17 cellular contexts compared by ENCODE assay signal in genomic region chr12:53214221-53214620, GRCh38. TPM values are rescaled to one million over a fixed set of nuclear protein-coding genes. Genes with fewer than 3 reads are reported as not detected.
DNase-seq lines count a peak whose midpoint lies in the region; ATAC-seq and TF ChIP-seq lines count a peak whose summit lies in the region.
"Had no signal": no experiment of that assay in that cellular context is flagged by ENCODE, and none has a peak within 500 bp of the region (broad histone marks: within the 10 kb centered on the region; RNA-seq: fewer than 3 reads in every experiment).

No MANE protein-coding gene starts in this region.

- peak overlapping the region in 5 of 8 donors; percentile 57 to 96 (median 90) for H3K27ac Mint-ChIP-seq in CD8-positive, alpha-beta memory T cell
- H3K27ac Mint-ChIP-seq in natural killer cell treated with Interleukin-12 subunit alpha and Interleukin-12 subunit beta and Interleukin-15 and Interleukin-18, amount 100 ng/mL, for 72 hours: no peak overlapping the region
- H3K27ac Mint-ChIP-seq: stimulated activated naive CD8-positive, alpha-beta T cell treated with anti-CD3 and anti-CD28 coated beads, Interleukin-15, Interleukin-2, amounts not matched to agents 100 ng/mL and 50 ng/mL, for 24 hours had no signal

- H2AFZ ChIP-seq in OCI-LY7 (ENCODE audit: low read length): no peak overlapping the region

- H3K27ac ChIP-seq in CD8-positive, alpha-beta memory T cell (ENCODE audit: low read depth, low read length): no peak overlapping the region
- H3K27ac ChIP-seq in OCI-LY7 (ENCODE audit: low read depth, low read length, poor library complexity, severe bottlenecking): peak overlapping the region; percentile 27
- peak overlapping the region; percentile 9 to 100 (median 72) for H3K27ac ChIP-seq in esophagus squamous epithelium
- H3K27ac ChIP-seq in sigmoid colon: peak overlapping the region; percentile 1 to 40 (median 22)
- H3K27ac ChIP-seq: brain microvascular endothelial cell, foreskin keratinocyte, SJCRH30 had no signal

- no peaks in the 10 kb centered on the region for H3K9me3 Mint-ChIP-seq in CD8-positive, alpha-beta memory T cell
- H3K9me3 Mint-ChIP-seq in natural killer cell treated with Interleukin-12 subunit alpha and Interleukin-12 subunit beta and Interleukin-15 and Interleukin-18, amount 100 ng/mL, for 72 hours: no peaks in the 10 kb centered on the region
- H3K9me3 Mint-ChIP-seq: stimulated activated naive CD8-positive, alpha-beta T cell treated with anti-CD3 and anti-CD28 coated beads, Interleukin-15, Interleukin-2, amounts not matched to agents 100 ng/mL and 50 ng/mL, for 24 hours had no signal

- no peaks in the 10 kb centered on the region for H4K20me1 ChIP-seq in OCI-LY7 (ENCODE audit: insufficient read depth, low read length)

- H3K79me2 ChIP-seq in OCI-LY7 (ENCODE audit: insufficient read depth, low read depth, low read length): no peaks in the 10 kb centered on the region

- no peak for TF ChIP-seq EP300 in sigmoid colon (IDR thresholded peaks at IDR 0.05)

- H3K36me3 Mint-ChIP-seq in CD8-positive, alpha-beta memory T cell: peaks cover 1 to 64% (median 11%) of the 10 kb centered on the region in 3 donors
- no peaks in the 10 kb centered on the region for H3K36me3 Mint-ChIP-seq in natural killer cell treated with Interleukin-12 subunit alpha and Interleukin-12 subunit beta and Interleukin-15 and Interleukin-18, amount 100 ng/mL, for 72 hours

- POLR2A ChIA-PET in CD8-positive, alpha-beta memory T cell (lab: Charles Lee): interaction anchor here (0.5 to 1.6 kb wide), 5 partner anchors 35 to 212 kb away, joined by 3 to 13 read pairs (median 4); a partner anchor contains a TSS
- POLR2A ChIA-PET in OCI-LY7 (lab: Charles Lee): interaction anchor here (0.8 to 6.2 kb wide), 7 partner anchors 12 to 111 kb away, joined by 3 to 41 read pairs (median 3); partner anchors contain the start of genes AAAS and ESPL1

- peaks cover 59 to 79% (median 62%) of the 10 kb centered on the region in 3 donors for H3K4me1 Mint-ChIP-seq in CD8-positive, alpha-beta memory T cell
- peaks cover 63 to 74% of the 10 kb centered on the region in 2 donors for H3K4me1 Mint-ChIP-seq in natural killer cell treated with Interleukin-12 subunit alpha and Interleukin-12 subunit beta and Interleukin-15 and Interleukin-18, amount 100 ng/mL, for 72 hours (ENCODE audit: low read depth in 2 of 2)

- H3K36me3 ChIP-seq in CD8-positive, alpha-beta memory T cell (ENCODE audit: insufficient read depth, low read length): peaks cover 37% of the 10 kb centered on the region
- H3K36me3 ChIP-seq in OCI-LY7 (ENCODE audit: insufficient read depth, low read length) (peaks cover 9% of the 10 kb centered on the region; the same call in 1 of the 2 replicates), esophagus squamous epithelium (peaks cover 50 to 74% (median 52%) of the 10 kb centered on the region in 3 donors), sigmoid colon (peaks cover 42 to 60% (median 47%) of the 10 kb centered on the region in 4 donors)
- H3K36me3 ChIP-seq: SJCRH30 had no signal

- DNase-seq in CD8-positive, alpha-beta memory T cell: no peak
- no peak for DNase-seq in OCI-LY7 (ENCODE audit: low spot score)
- no peak for DNase-seq in esophagus squamous epithelium (lab: John Stamatoyannopoulos, UW)
- DNase-seq in sigmoid colon: no peak
- no peak for DNase-seq in COLO668 (lab: John Stamatoyannopoulos, UW; ENCODE audit: unreplicated experiment)
- DNase-seq in T1000 (lab: John Stamatoyannopoulos, UW): no peak
- no peak for DNase-seq in natural killer cell treated with Interleukin-12 subunit alpha and Interleukin-12 subunit beta and Interleukin-15 and Interleukin-18, amount 100 ng/mL, for 72 hours (ENCODE audit: low spot score)
- DNase-seq: activated CD8-positive, alpha-beta memory T cell treated with anti-CD3 and anti-CD28 coated beads, Interleukin-2, amount 10 ng/mL, durations not matched to agents 7 days and 5 days; activated naive CD4-positive, alpha-beta T cell treated with Interleukin-2 at 50 U/mL for 16 hours; brain microvascular endothelial cell; C1 segment of cervical spinal cord; effector CD4-positive, alpha-beta T cell; foreskin keratinocyte; NCI-H1105; SJCRH30 had no signal

- CTCF ChIA-PET in CD8-positive, alpha-beta memory T cell (lab: Charles Lee): interaction anchor here (0.8 to 13.9 kb wide), 25 partner anchors 9 to 149 kb away, joined by 3 to 192 read pairs (median 12); partner anchors contain the start of genes AAAS, CSAD, ESPL1 and MYG1
- CTCF ChIA-PET in OCI-LY7 (lab: Charles Lee; ENCODE audit: unreplicated experiment): interaction anchor here (0.6 to 6.0 kb wide), 9 partner anchors 31 to 840 kb away, joined by 3 to 80 read pairs (median 4); partner anchors contain the start of genes ESPL1 and PFDN5

- TF ChIP-seq CTCF in OCI-LY7 (conservative IDR thresholded peaks at IDR 0.05; ENCODE audit: low read length) (no peak), esophagus squamous epithelium (IDR thresholded peaks at IDR 0.05) (no peak), sigmoid colon (IDR thresholded peaks at IDR 0.05) (no peak)

- no peak for TF ChIP-seq POLR2A in esophagus squamous epithelium (IDR thresholded peaks at IDR 0.05)
- TF ChIP-seq POLR2A in sigmoid colon (IDR thresholded peaks at IDR 0.05): no peak

- no TSS peak for BruUV-seq in OCI-LY7 (replicated peaks; lab: Mats Ljungman, UMichigan)

- intact Hi-C loops in OCI-LY7 (cut with micrococcal nuclease; ENCODE audit: unreplicated experiment) (no loop called here), esophagus squamous epithelium (cut with DNase I) (loop anchor here (5.0 kb wide), 1 partner anchor 73 kb away; no protein-coding TSS in a partner anchor), sigmoid colon (cut with DNase I) (no loop called here)

- H3K9me3 ChIP-seq in CD8-positive, alpha-beta memory T cell (ENCODE audit: low read length): no peaks in the 10 kb centered on the region
- no peaks in the 10 kb centered on the region for H3K9me3 ChIP-seq in OCI-LY7 (ENCODE audit: low read length)
- H3K9me3 ChIP-seq in esophagus squamous epithelium: no peaks in the 10 kb centered on the region
- no peaks in the 10 kb centered on the region for H3K9me3 ChIP-seq in sigmoid colon
- H3K9me3 ChIP-seq: SJCRH30 had no signal

- no peaks in the 10 kb centered on the region for H3K27me3 ChIP-seq in CD8-positive, alpha-beta memory T cell (ENCODE audit: insufficient read depth, low read length, poor library complexity, severe bottlenecking)
- H3K27me3 ChIP-seq in esophagus squamous epithelium: no peaks in the 10 kb centered on the region
- H3K27me3 ChIP-seq in sigmoid colon: no peaks in the 10 kb centered on the region
- H3K27me3 ChIP-seq: brain microvascular endothelial cell, foreskin keratinocyte had no signal

- no peaks in the 10 kb centered on the region for H3K9me2 ChIP-seq in OCI-LY7 (ENCODE audit: insufficient read depth, low read length)

- peak overlapping the region; percentile 96 for H3K4me2 ChIP-seq in OCI-LY7 (ENCODE audit: low read length)

- peak overlapping the region in 1 of 7 donors; percentile 40 for H3K4me3 Mint-ChIP-seq in CD8-positive, alpha-beta memory T cell
- H3K4me3 Mint-ChIP-seq in natural killer cell treated with Interleukin-12 subunit alpha and Interleukin-12 subunit beta and Interleukin-15 and Interleukin-18, amount 100 ng/mL, for 72 hours: no peak overlapping the region
- H3K4me3 Mint-ChIP-seq: activated CD8-positive, alpha-beta memory T cell treated with anti-CD3 and anti-CD28 coated beads, Interleukin-2, amount 10 ng/mL, durations not matched to agents 7 days and 5 days; stimulated activated naive CD8-positive, alpha-beta T cell treated with anti-CD3 and anti-CD28 coated beads, Interleukin-15, Interleukin-2, amounts not matched to agents 100 ng/mL and 50 ng/mL, for 24 hours had no signal

- peaks cover 58% of the 10 kb centered on the region for H3K4me1 ChIP-seq in CD8-positive, alpha-beta memory T cell (ENCODE audit: insufficient read depth, low read length)
- H3K4me1 ChIP-seq in OCI-LY7 (ENCODE audit: insufficient read depth, low read length, poor library complexity, severe bottlenecking) (peaks cover 87% of the 10 kb centered on the region), esophagus squamous epithelium (peaks cover 32 to 70% (median 45%) of the 10 kb centered on the region in 3 donors), sigmoid colon (peaks cover 0 to 54% (median 47%) of the 10 kb centered on the region in 4 donors)

- H3K4me3 ChIP-seq in CD8-positive, alpha-beta memory T cell (ENCODE audit: low read length): no peak overlapping the region
- H3K4me3 ChIP-seq in OCI-LY7 (ENCODE audit: low read depth, low read length, poor library complexity, severe bottlenecking) (no peak overlapping the region), esophagus squamous epithelium (no peak overlapping the region), sigmoid colon (no peak overlapping the region)
- H3K4me3 ChIP-seq: K562, SJCRH30 had no signal

- 72 to 75% methylated on average over 4 to 5 of the region's 5 CpGs for WGBS in esophagus squamous epithelium, 2 donors
- WGBS in sigmoid colon, 2 donors: 88 to 90% methylated on average over 5 of the region's 5 CpGs

- ATAC-seq in natural killer cell treated with Interleukin-12 subunit alpha and Interleukin-12 subunit beta and Interleukin-15 and Interleukin-18, amount 100 ng/mL, for 72 hours: no peak

- H3K27me3 Mint-ChIP-seq in CD8-positive, alpha-beta memory T cell: no peaks in the 10 kb centered on the region
- no peaks in the 10 kb centered on the region for H3K27me3 Mint-ChIP-seq in natural killer cell treated with Interleukin-12 subunit alpha and Interleukin-12 subunit beta and Interleukin-15 and Interleukin-18, amount 100 ng/mL, for 72 hours
- H3K27me3 Mint-ChIP-seq: activated CD8-positive, alpha-beta memory T cell treated with anti-CD3 and anti-CD28 coated beads, Interleukin-2, amount 10 ng/mL, durations not matched to agents 7 days and 5 days; stimulated activated naive CD8-positive, alpha-beta T cell treated with anti-CD3 and anti-CD28 coated beads, Interleukin-15, Interleukin-2, amounts not matched to agents 100 ng/mL and 50 ng/mL, for 24 hours had no signal

RNA-seq across cellular contexts. Expression of gene ITGB7, which starts 7.2 kb away (rescaled TPM):
- total RNA-seq in CD8-positive, alpha-beta memory T cell: 100 to 1,000 TPM; 339 TPM
- polyA plus RNA-seq in CD8-positive, alpha-beta memory T cell: 292 TPM
- total RNA-seq in OCI-LY7 (2014; rRNA removed; shearing (Covaris generic)): 48.6 and 51.7 TPM in 2 replicates
- total RNA-seq in OCI-LY7 (2022) (153 and 207 TPM in 2 replicates), esophagus squamous epithelium (1 to 10 TPM; 4.2 to 7.2 (median 5.9) TPM), sigmoid colon (1 to 10 TPM in 3 of 4 donors, under 1 TPM in 1; 0.95 to 2.9 (median 1.3) TPM)
- polyA plus RNA-seq in sigmoid colon: 10 to 100 TPM in 2 of 3 donors, 1 to 10 TPM in 1; 3.6 to 19.9 (median 13.5) TPM
- 10 to 100 TPM; 53.0 to 81.0 TPM for total RNA-seq in natural killer cell treated with Interleukin-12 subunit alpha and Interleukin-12 subunit beta and Interleukin-15 and Interleukin-18, amount 100 ng/mL, for 72 hours
- total RNA-seq: SJCRH30 had no signal

RNA-seq across cellular contexts. Expression of gene RARG, which starts 17.8 kb away (rescaled TPM):
- 10 to 100 TPM; 67.0 to 68.4 TPM for total RNA-seq in CD8-positive, alpha-beta memory T cell
- 15.4 TPM for polyA plus RNA-seq in CD8-positive, alpha-beta memory T cell
- 1.4 and 7.0 TPM in 2 replicates for total RNA-seq in OCI-LY7 (2014; rRNA removed; shearing (Covaris generic))
- total RNA-seq in OCI-LY7 (2022): 5.1 and 8.4 TPM in 2 replicates
- 100 to 1,000 TPM in 3 of 4 donors, 10 to 100 TPM in 1; 98.0 to 171 (median 125) TPM for total RNA-seq in esophagus squamous epithelium
- 10 to 100 TPM in 3 of 4 donors, 1 to 10 TPM in 1; 9.9 to 17.2 (median 15.4) TPM for total RNA-seq in sigmoid colon
- 10 to 100 TPM in 1 of 3 donors, 1 to 10 TPM in 2; 3.2 to 10.3 (median 6.0) TPM for polyA plus RNA-seq in sigmoid colon
- 10 to 100 TPM in 1 of 2 donors, 1 to 10 TPM in 1; 5.8 to 13.3 TPM for total RNA-seq in natural killer cell treated with Interleukin-12 subunit alpha and Interleukin-12 subunit beta and Interleukin-15 and Interleukin-18, amount 100 ng/mL, for 72 hours

RNA-seq across cellular contexts. Expression of gene CSAD, which starts 33.5 kb away (rescaled TPM):
- total RNA-seq in CD8-positive, alpha-beta memory T cell: 10 to 100 TPM; 15.8 to 18.7 TPM
- 0.70 TPM for polyA plus RNA-seq in CD8-positive, alpha-beta memory T cell
- 18.9 and 25.8 TPM in 2 replicates for total RNA-seq in OCI-LY7 (2014; rRNA removed; shearing (Covaris generic))
- total RNA-seq in OCI-LY7 (2022): 26.9 and 32.0 TPM in 2 replicates
- total RNA-seq in esophagus squamous epithelium: 10 to 100 TPM; 11.4 to 30.5 (median 15.7) TPM
- 10 to 100 TPM; 18.6 to 51.0 (median 26.0) TPM for total RNA-seq in sigmoid colon
- 10 to 100 TPM in 1 of 3 donors, 1 to 10 TPM in 2; 1.2 to 25.8 (median 1.8) TPM for polyA plus RNA-seq in sigmoid colon
- total RNA-seq in natural killer cell treated with Interleukin-12 subunit alpha and Interleukin-12 subunit beta and Interleukin-15 and Interleukin-18, amount 100 ng/mL, for 72 hours: 10 to 100 TPM; 26.0 to 43.2 TPM

RNA-seq across cellular contexts. Expression of gene ZNF740, which starts 33.7 kb away (rescaled TPM):
- 10 to 100 TPM; 50.4 to 52.0 TPM for total RNA-seq in CD8-positive, alpha-beta memory T cell
- 3.3 TPM for polyA plus RNA-seq in CD8-positive, alpha-beta memory T cell
- 26.1 and 31.6 TPM in 2 replicates for total RNA-seq in OCI-LY7 (2014; rRNA removed; shearing (Covaris generic))
- total RNA-seq in OCI-LY7 (2022) (58.2 and 66.5 TPM in 2 replicates), esophagus squamous epithelium (10 to 100 TPM in 2 of 4 donors, 1 to 10 TPM in 2; 6.9 to 21.2 (median 9.8) TPM), sigmoid colon (10 to 100 TPM; 10.3 to 16.6 (median 15.8) TPM)
- 10 to 100 TPM in 1 of 3 donors, 1 to 10 TPM in 2; 2.3 to 12.0 (median 2.4) TPM for polyA plus RNA-seq in sigmoid colon
- total RNA-seq in natural killer cell treated with Interleukin-12 subunit alpha and Interleukin-12 subunit beta and Interleukin-15 and Interleukin-18, amount 100 ng/mL, for 72 hours: 10 to 100 TPM; 34.6 to 53.1 TPM

RNA-seq across cellular contexts. Expression of gene ESPL1, which starts 53.9 kb away (rescaled TPM):
- total RNA-seq in CD8-positive, alpha-beta memory T cell: 10 to 100 TPM; 58.4 to 63.4 TPM
- polyA plus RNA-seq in CD8-positive, alpha-beta memory T cell: not detected
- total RNA-seq in OCI-LY7 (2014; rRNA removed; shearing (Covaris generic)): 77.4 and 78.2 TPM in 2 replicates
- total RNA-seq in OCI-LY7 (2022): 121 and 137 TPM in 2 replicates
- total RNA-seq in esophagus squamous epithelium: 10 to 100 TPM; 32.2 to 85.6 (median 48.0) TPM
- 1 to 10 TPM in 1 of 4 donors, under 1 TPM in 3; under 0.01 to 1.9 (median 0.22) TPM for total RNA-seq in sigmoid colon
- polyA plus RNA-seq in sigmoid colon: 1 to 10 TPM; 4.2 to 7.6 (median 5.5) TPM
- 100 to 1,000 TPM in 1 of 2 donors, 10 to 100 TPM in 1; 35.2 to 127 TPM for total RNA-seq in natural killer cell treated with Interleukin-12 subunit alpha and Interleukin-12 subunit beta and Interleukin-15 and Interleukin-18, amount 100 ng/mL, for 72 hours

Comparison
In these comparisons a context has a peak if more than half of its experiments do, and no peak if none do; other contexts are left out.
1. H3K27ac Mint-ChIP-seq: peak in CD8-positive, alpha-beta memory T cell (5 of 8); none in natural killer cell treated with Interleukin-12 subunit alpha and Interleukin-12 subunit beta and Interleukin-15 and Interleukin-18, amount 100 ng/mL, for 72 hours (0 of 2).
2. RNA of gene ITGB7, which starts 7.2 kb away (total RNA-seq): 339 TPM in CD8-positive, alpha-beta memory T cell, 48.6 to 207 TPM in OCI-LY7 and 53.0 to 81.0 TPM in natural killer cell treated with Interleukin-12 subunit alpha and Interleukin-12 subunit beta and Interleukin-15 and Interleukin-18, amount 100 ng/mL, for 72 hours; 4.2 to 7.2 TPM in esophagus squamous epithelium and 0.95 to 2.9 TPM in sigmoid colon; every median in the first group is over 4 times any median in the second.